Comparison of ENCODE assay signal across 8 cellular contexts in the genomic region with DNA sequence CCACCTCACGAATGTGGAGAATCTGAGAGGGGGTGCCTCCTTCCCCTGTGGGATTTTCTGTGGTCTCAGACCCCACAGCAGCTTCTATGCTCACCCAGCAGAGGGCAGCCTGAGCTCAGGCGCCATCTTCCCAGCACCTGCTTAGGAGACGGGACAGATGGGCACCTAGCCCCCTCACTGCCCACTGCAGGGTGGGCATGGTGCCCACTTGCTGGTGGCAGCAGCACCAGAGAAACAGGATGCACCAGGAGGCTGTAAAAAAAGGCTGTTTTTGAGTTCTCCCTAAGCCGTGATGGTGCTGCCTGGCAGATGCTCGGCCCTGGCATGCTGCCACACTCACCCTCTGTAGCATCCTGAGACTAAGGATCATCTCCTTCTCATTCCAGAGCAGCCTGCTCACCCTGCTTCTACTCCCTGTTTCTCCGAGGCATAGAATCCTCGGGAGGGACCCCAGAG. TPM values are rescaled to one million over a fixed set of nuclear protein-coding genes. Genes with fewer than 3 reads are reported as not detected.
DNase-seq lines count a peak whose midpoint lies in the region; ATAC-seq and TF ChIP-seq lines count a peak whose summit lies in the region.

No MANE protein-coding gene starts in this region.

- H3K27ac ChIP-seq in WERI-Rb-1 (no peak overlapping the region), breast epithelium (peak overlapping the region; percentile 75 to 93)

- peak; percentile 57 for DNase-seq in AG08396 (ENCODE audit: low spot score)
- DNase-seq in NCI-H128 (lab: John Stamatoyannopoulos, UW; ENCODE audit: unreplicated experiment), result peak; percentile 57
- peak; percentile 57 for DNase-seq in WERI-Rb-1
- peak in 1 of 2 donors; percentile 62 for DNase-seq in breast epithelium (ENCODE audit: low spot score in 2 of 2)
- DNase-seq in islet precursor cell, result peak; percentile 76
- DNase-seq in stimulated activated CD4-positive, alpha-beta T cell treated with anti-CD3 and anti-CD28 coated beads, Interleukin-12 subunit alpha, Interleukin-12 subunit beta, amount 100 ng/mL, for 4 hours, result peak; percentile 57

- H3K9me3 ChIP-seq in WERI-Rb-1 (ENCODE audit: severe bottlenecking) (no peaks in the 10 kb centered on the region), breast epithelium (no peaks in the 10 kb centered on the region)

- peaks cover 0 to 14% of the 10 kb centered on the region in 2 donors for H3K4me1 ChIP-seq in breast epithelium

- ATAC-seq in GM18867 (IDR thresholded peaks at IDR 0.05; ENCODE audit: unreplicated experiment) (peak; percentile 64), GM21367 (IDR thresholded peaks at IDR 0.05; ENCODE audit: unreplicated experiment) (no peak)

- H3K27me3 ChIP-seq in WERI-Rb-1 (ENCODE audit: insufficient read depth, low read depth, severe bottlenecking) (no peaks in the 10 kb centered on the region), breast epithelium (no peaks in the 10 kb centered on the region)

- H3K4me3 ChIP-seq in WERI-Rb-1 (ENCODE audit: low read depth, low read length) (no peak overlapping the region), breast epithelium (peak overlapping the region in 2 of 3 donors; percentile 25 to 51)

- TF ChIP-seq POLR2A in breast epithelium (IDR thresholded peaks at IDR 0.05), result no peak

- TF ChIP-seq CTCF in WERI-Rb-1 (IDR thresholded peaks at IDR 0.05; ENCODE audit: low read depth, low read length), result peak; percentile 96
- TF ChIP-seq CTCF in breast epithelium (IDR thresholded peaks at IDR 0.05), result peak; percentile 57 to 84 (median 70)

- intact Hi-C loops in breast epithelium (cut with DNase I; ENCODE audit: low total_unique reads), result loop anchor here (5.0 to 10.0 kb wide), 2 partner anchors 66 to 328 kb away; no protein-coding TSS in a partner anchor

- H3K36me3 ChIP-seq in WERI-Rb-1 (no peaks in the 10 kb centered on the region), breast epithelium (no peaks in the 10 kb centered on the region)

RNA-seq across cellular contexts. Expression of a gene that starts 19.1 kb away (rescaled TPM):
- 10 to 100 TPM; 26.1 to 46.8 (median 42.6) TPM for total RNA-seq in breast epithelium

RNA-seq across cellular contexts. Expression of a gene that starts 42.2 kb away (rescaled TPM):
- 10 to 100 TPM; 19.0 to 20.2 (median 19.5) TPM for total RNA-seq in breast epithelium
